In genomic region chr4:113978561-113979156, GRCh38 we compare ENCODE assay signal across 8 cellular contexts. TPM values are rescaled to one million over a fixed set of nuclear protein-coding genes. Genes with fewer than 3 reads are reported as not detected.
DNase-seq lines count a peak whose midpoint lies in the region; ATAC-seq and TF ChIP-seq lines count a peak whose summit lies in the region.

No MANE protein-coding gene starts in this region.

- H3K27me3 ChIP-seq in adipocyte (replicated peaks; ENCODE audit: control insufficient read depth, insufficient read depth, low read length), result no peaks in the 10 kb centered on the region
- H3K27me3 ChIP-seq in smooth muscle cell (ENCODE audit: low read depth), result no peaks in the 10 kb centered on the region

- no peaks in the 10 kb centered on the region for H4K20me1 ChIP-seq in smooth muscle cell (ENCODE audit: low read depth)

- H3K4me3 ChIP-seq in HFF-Myc (replicated peaks; ENCODE audit: low read depth, low read length) (peak overlapping the region; percentile 92), adipocyte (ENCODE audit: low read length) (peak overlapping the region; percentile 94), iPS-11a (ENCODE audit: low read depth, low read length) (peak overlapping the region; percentile 79), smooth muscle cell (peak overlapping the region; percentile 66)

- peak overlapping the region; percentile 93 for H3K4me2 ChIP-seq in smooth muscle cell

- H3K79me2 ChIP-seq in smooth muscle cell (ENCODE audit: low read depth), result peaks cover 27% of the 10 kb centered on the region

- H2AFZ ChIP-seq in smooth muscle cell (ENCODE audit: low read depth), result peak overlapping the region; percentile 96

- peak overlapping the region; percentile 68 for H3K27ac ChIP-seq in smooth muscle cell (ENCODE audit: low read depth)

- H3K9me3 ChIP-seq in adipocyte (ENCODE audit: control insufficient read depth, low read length) (peaks cover 8% of the 10 kb centered on the region), smooth muscle cell (replicated peaks; ENCODE audit: low read depth) (no peaks in the 10 kb centered on the region)

- H3K36me3 ChIP-seq in adipocyte (ENCODE audit: control insufficient read depth, insufficient read depth, low read length, severe bottlenecking), result no peaks in the 10 kb centered on the region
- H3K36me3 ChIP-seq in smooth muscle cell (ENCODE audit: low read depth), result no peaks in the 10 kb centered on the region

- ATAC-seq in GM21515 (IDR thresholded peaks at IDR 0.05; ENCODE audit: unreplicated experiment) (no peak), HG03280 (IDR thresholded peaks at IDR 0.05; ENCODE audit: unreplicated experiment) (no peak)

- H3K9ac ChIP-seq in adipocyte (ENCODE audit: low read length), result peak overlapping the region; percentile 87
- peak overlapping the region; percentile 69 for H3K9ac ChIP-seq in smooth muscle cell (ENCODE audit: low read depth)

- TF ChIP-seq CTCF in HFF-Myc (IDR thresholded peaks at IDR 0.05; ENCODE audit: low read depth, low read length, missing control alignments) (no peak), smooth muscle cell (IDR thresholded peaks at IDR 0.05; ENCODE audit: borderline replicate concordance, insufficient read depth, poor library complexity, severe bottlenecking) (no peak)

- DNase-seq in HFF-Myc (ENCODE audit: extremely low read depth, low read depth) (no peak), adipocyte (ENCODE audit: low read depth) (no peak), smooth muscle cell (lab: John Stamatoyannopoulos, UW; ENCODE audit: unreplicated experiment) (no peak), 8988T (no peak)
- no peak for DNase-seq in stimulated activated CD4-positive, alpha-beta T cell treated with anti-CD3 and anti-CD28 coated beads, Interleukin-15, amount 100 ng/mL, for 24 hours

- H3K4me1 ChIP-seq in adipocyte (ENCODE audit: control insufficient read depth, insufficient read depth, low read length) (peaks cover 39% of the 10 kb centered on the region), smooth muscle cell (ENCODE audit: low read depth) (peaks cover 2% of the 10 kb centered on the region)

- no peaks in the 10 kb centered on the region for H3F3A ChIP-seq in smooth muscle cell (ENCODE audit: low read depth)

- 5% methylated on average over 18 of the region's 18 CpGs for WGBS in smooth muscle cell (ENCODE audit: low lambda C conversion rate)

RNA-seq across cellular contexts. Expression of gene ARSJ, which starts 0.8 kb away (rescaled TPM):
- 7.8 and 7.9 TPM in 2 replicates for total RNA-seq in smooth muscle cell
- polyA plus RNA-seq in smooth muscle cell, result 3.5 and 8.8 TPM in 2 replicates
